ENCODE assay signal across 11 cellular contexts in the genomic region with DNA sequence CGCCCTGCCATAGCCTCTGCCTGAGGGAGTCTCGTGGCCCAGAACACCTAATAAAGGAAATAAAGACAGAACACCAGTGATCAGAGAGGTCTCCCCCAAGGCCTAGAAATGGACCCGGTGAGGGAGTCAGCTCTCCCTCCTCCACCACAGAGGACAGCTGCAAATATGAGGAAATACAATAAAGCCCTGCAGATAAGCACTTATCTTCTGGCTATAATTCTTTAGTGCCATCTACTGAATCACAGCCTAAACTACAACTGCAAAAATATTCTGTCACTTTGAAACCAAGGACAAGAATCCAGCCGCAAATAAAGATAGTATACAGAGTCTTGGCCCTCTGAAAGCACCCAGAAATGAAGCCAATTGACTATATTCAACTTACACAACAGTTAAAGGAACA. TPM values are rescaled to one million over a fixed set of nuclear protein-coding genes. Genes with fewer than 3 reads are reported as not detected.
DNase-seq lines count a peak whose midpoint lies in the region; ATAC-seq, FAIRE-seq and TF ChIP-seq lines count a peak whose summit lies in the region.
"Had no signal": no experiment of that assay in that cellular context is flagged by ENCODE, and none has a peak within 500 bp of the region (broad histone marks: within the 10 kb centered on the region; RNA-seq: fewer than 3 reads in every experiment).

No MANE protein-coding gene starts in this region.

- DNase-seq in GM12864 (ENCODE audit: low read depth) (no peak), LHCN-M2 (ENCODE audit: low read depth) (peak; percentile 55), SW480 (ENCODE audit: low spot score) (peak; percentile 18), HepG2 (ENCODE audit: low spot score) (peak; percentile 25)
- DNase-seq in activated naive CD4-positive, alpha-beta T cell treated with Interleukin-2 at 50 U/mL for 16 hours, result no peak
- DNase-seq: activated naive CD8-positive, alpha-beta T cell treated with anti-CD3 and anti-CD28 coated beads, Interleukin-2, amount 10 ng/mL, durations not matched to agents 7 days and 5 days had no signal

- H3K4me1 ChIP-seq in HepG2 (ENCODE audit: insufficient read depth, low read length), result no peaks in the 10 kb centered on the region

- H2AFZ ChIP-seq in HepG2 (ENCODE audit: low read length), result no peak overlapping the region
- H2AFZ ChIP-seq: hepatocyte had no signal

- no peak for TF ChIP-seq EP300 in HepG2 (IDR thresholded peaks at IDR 0.05; ENCODE audit: low read depth in 2 of 2, low read length in 2 of 2)
- TF ChIP-seq EP300 in HepG2 (CRISPR knock-in tag; IDR thresholded peaks at IDR 0.05; ENCODE audit: borderline replicate concordance), result no peak

- CTCF ChIA-PET in HepG2 (lab: Yijun Ruan, JAX; ENCODE audit: low intra/inter-chr PET ratio, low total read pairs), result interaction anchor here (1.0 to 1.6 kb wide), 3 partner anchors 176 to 178 kb away, joined by 3 to 5 read pairs (median 3); no protein-coding TSS in a partner anchor

- WGBS in HepG2 (ENCODE audit: low lambda C conversion rate), result 21% methylated on average over 4 of the region's 4 CpGs

- FAIRE-seq in HepG2 (lab: Jason Lieb, UNC), result no peak

- intact Hi-C loops in HepG2 (cut with micrococcal nuclease; ENCODE audit: unreplicated experiment), result loop anchor here (2.0 kb wide), 2 partner anchors 177 to 323 kb away; no protein-coding TSS in a partner anchor

- no peaks in the 10 kb centered on the region; a peak in 1 of 5 replicates for H3K27me3 ChIP-seq in HepG2 (ENCODE audit: control insufficient read depth in 1 of 2, insufficient read depth in 2 of 2, low read length in 2 of 2)
- H3K27me3 ChIP-seq: hepatocyte had no signal

- no peak overlapping the region for H3K4me3 ChIP-seq in GM12864 (ENCODE audit: low read depth, low read length)
- no peak overlapping the region for H3K4me3 ChIP-seq in HepG2 (replicated peaks in 1 of 3; ENCODE audit: insufficient read depth in 1 of 3, low read depth in 2 of 3, low read length in 3 of 3)
- H3K4me3 ChIP-seq: hepatocyte had no signal

- BruUV-seq in HepG2 (replicated peaks; lab: Mats Ljungman, UMichigan), result no TSS peak

- H3K79me2 ChIP-seq in HepG2 (ENCODE audit: insufficient read depth, low read length), result no peaks in the 10 kb centered on the region
- H3K79me2 ChIP-seq: hepatocyte had no signal

- TF ChIP-seq CTCF in GM12864 (IDR thresholded peaks at IDR 0.05; ENCODE audit: low read depth, low read length, missing control alignments) (peak; percentile 35), HepG2 (CRISPR knock-in tag; IDR thresholded peaks at IDR 0.05) (peak; percentile 65)

- no peak overlapping the region for H3K9ac ChIP-seq in HepG2 (ENCODE audit: insufficient read depth, low read depth, low read length)

- POLR2A ChIA-PET in HepG2 (lab: Yijun Ruan, JAX), result no interaction called here

- H3K27ac ChIP-seq in HepG2 (ENCODE audit: extremely low read length, insufficient read depth, low read length), result no peak overlapping the region
- H3K27ac ChIP-seq: hepatocyte had no signal

- ATAC-seq in HepG2, result peak; percentile 66
- no peak for ATAC-seq in GM21576 (IDR thresholded peaks at IDR 0.05; ENCODE audit: unreplicated experiment)
- ATAC-seq in GM21447 (IDR thresholded peaks at IDR 0.05; ENCODE audit: unreplicated experiment), result no peak
- no peak for ATAC-seq in HG03565 (IDR thresholded peaks at IDR 0.05; ENCODE audit: unreplicated experiment)

- TF ChIP-seq RAD21 in HepG2 (CRISPR knock-in tag; IDR thresholded peaks at IDR 0.05), result peak; percentile 67; the same call in 1 of the 2 replicates

- no peak overlapping the region for H3K4me2 ChIP-seq in HepG2 (ENCODE audit: low read depth, low read length)
- H3K4me2 ChIP-seq: hepatocyte had no signal

- H3K9me3 ChIP-seq in HepG2 (ENCODE audit: low read length), result peaks cover 23% of the 10 kb centered on the region

- no peaks in the 10 kb centered on the region for H3K36me3 ChIP-seq in HepG2 (replicated peaks in 1 of 2; ENCODE audit: control insufficient read depth in 1 of 2, insufficient read depth in 2 of 2, low read length in 2 of 2)

- no peaks in the 10 kb centered on the region for H4K20me1 ChIP-seq in HepG2 (ENCODE audit: insufficient read depth, low read length)

- no peak for TF ChIP-seq POLR2A in HepG2 (IDR thresholded peaks at IDR 0.05; ENCODE audit: insufficient read depth in 1 of 2, low read depth in 2 of 2, low read length in 2 of 2)

- in situ Hi-C loops in HepG2 (cut with HindIII; ENCODE audit: extremely low pct_ligation_motif_present, low pct_unique_long_range_greater_than_20kb), result loop anchor here (10.0 kb wide), 1 partner anchor 327 kb away; no protein-coding TSS in a partner anchor

TF ChIP-seq in HepG2, 621 proteins besides CTCF, POLR2A, EP300 and RAD21 (continues in another document):
- TF ChIP-seq ZBED4 (CRISPR knock-in tag; IDR thresholded peaks at IDR 0.05; ENCODE audit: borderline replicate concordance), result no peak
- no peak for TF ChIP-seq MEIS1 (CRISPR knock-in tag; IDR thresholded peaks at IDR 0.05; ENCODE audit: borderline replicate concordance)
- TF ChIP-seq TCF7L2 (IDR thresholded peaks at IDR 0.05; ENCODE audit: low read depth, low read length), result no peak
- no peak for TF ChIP-seq NR2C2 (CRISPR knock-in tag; IDR thresholded peaks at IDR 0.05; ENCODE audit: borderline replicate concordance)
- TF ChIP-seq STAG1 (CRISPR knock-in tag; IDR thresholded peaks at IDR 0.05), result peak; percentile 83
- no peak for TF ChIP-seq SRSF4 (IDR thresholded peaks at IDR 0.05; ENCODE audit: low read depth, low read length, poor library complexity, severe bottlenecking)

RNA-seq across cellular contexts. Expression of gene TACR1, which starts 42.4 kb away (rescaled TPM):
- total RNA-seq in LHCN-M2 (2014; rRNA removed) (not detected in 2 replicates), HepG2 (2016; rRNA removed; fragmentation: Illumina TruSeq; extraction: Trizol) (not detected in 2 replicates)
- 0.02 TPM for polyA plus RNA-seq in LHCN-M2 (2012)
- total RNA-seq in HepG2 (2016; cell fraction: cytosol; rRNA removed; fragmentation: Illumina TruSeq; extraction: Trizol; ENCODE audit: low read depth), result not detected in 2 replicates
- not detected in 2 replicates for total RNA-seq in HepG2 (2016; cell fraction: insoluble cytoplasmic fraction; rRNA removed; fragmentation: Illumina TruSeq; extraction: Trizol)
- not detected in 2 replicates for total RNA-seq in HepG2 (2016; cell fraction: membrane; rRNA removed; fragmentation: Illumina TruSeq; extraction: Trizol)
- not detected in 2 replicates for total RNA-seq in HepG2 (2016; cell fraction: nucleus; rRNA removed; fragmentation: Illumina TruSeq; extraction: Trizol)
- polyA plus RNA-seq in HepG2 (2011; rRNA removed), result not detected in 2 replicates
- not detected in 2 replicates for polyA plus RNA-seq in HepG2 (2011; cell fraction: cytosol; rRNA removed)
- not detected in 2 replicates for polyA plus RNA-seq in HepG2 (2011; cell fraction: nucleus; rRNA removed)
- 0.03 TPM in 1 of 2 replicates, not detected in the other for polyA plus RNA-seq in HepG2 (2012)
- polyA plus RNA-seq in HepG2 (2016; cell fraction: cytosol; fragmentation: Illumina TruSeq; extraction: Trizol; ENCODE audit: low read depth), result not detected in 2 replicates
- polyA plus RNA-seq in HepG2 (2016; cell fraction: insoluble cytoplasmic fraction; fragmentation: Illumina TruSeq; extraction: Trizol; ENCODE audit: low read depth), result not detected in 2 replicates
- not detected in 2 replicates for polyA plus RNA-seq in HepG2 (2016; cell fraction: membrane; fragmentation: Illumina TruSeq; extraction: Trizol; ENCODE audit: low read depth)
- polyA plus RNA-seq in HepG2 (2016; cell fraction: nucleus; fragmentation: Illumina TruSeq; extraction: Trizol; ENCODE audit: insufficient read depth, low read depth), result not detected in 2 replicates
- not detected in 2 replicates for polyA minus RNA-seq in HepG2 (2011; rRNA and poly(A)+ RNA removed; ENCODE audit: low replicate concordance)
- polyA minus RNA-seq in HepG2 (2011; cell fraction: cytosol; rRNA and poly(A)+ RNA removed), result not detected in 2 replicates
- not detected in 2 replicates for polyA minus RNA-seq in HepG2 (2011; cell fraction: nucleus; rRNA and poly(A)+ RNA removed)
- total RNA-seq: activated naive CD8-positive, alpha-beta T cell treated with anti-CD3 and anti-CD28 coated beads, Interleukin-2, amount 10 ng/mL, durations not matched to agents 7 days and 5 days; T-helper 1 cell treated with Interleukin-12 subunit alpha and Interleukin-12 subunit beta and Interleukin-4 antibody, amounts not matched to agents 30 ng/mL and 1 ng/mL, for 36 hours had no signal

Comparison
In these comparisons a context has a peak if more than half of its experiments do, and no peak if none do; other contexts are left out.
1. DNase-seq: peak in LHCN-M2 (single experiment), SW480 (single experiment) and HepG2 (single experiment); none in GM12864 (single experiment) and activated naive CD4-positive, alpha-beta T cell treated with Interleukin-2 at 50 U/mL for 16 hours (single experiment).